23 cellular contexts compared by ENCODE assay signal in the genomic region with DNA sequence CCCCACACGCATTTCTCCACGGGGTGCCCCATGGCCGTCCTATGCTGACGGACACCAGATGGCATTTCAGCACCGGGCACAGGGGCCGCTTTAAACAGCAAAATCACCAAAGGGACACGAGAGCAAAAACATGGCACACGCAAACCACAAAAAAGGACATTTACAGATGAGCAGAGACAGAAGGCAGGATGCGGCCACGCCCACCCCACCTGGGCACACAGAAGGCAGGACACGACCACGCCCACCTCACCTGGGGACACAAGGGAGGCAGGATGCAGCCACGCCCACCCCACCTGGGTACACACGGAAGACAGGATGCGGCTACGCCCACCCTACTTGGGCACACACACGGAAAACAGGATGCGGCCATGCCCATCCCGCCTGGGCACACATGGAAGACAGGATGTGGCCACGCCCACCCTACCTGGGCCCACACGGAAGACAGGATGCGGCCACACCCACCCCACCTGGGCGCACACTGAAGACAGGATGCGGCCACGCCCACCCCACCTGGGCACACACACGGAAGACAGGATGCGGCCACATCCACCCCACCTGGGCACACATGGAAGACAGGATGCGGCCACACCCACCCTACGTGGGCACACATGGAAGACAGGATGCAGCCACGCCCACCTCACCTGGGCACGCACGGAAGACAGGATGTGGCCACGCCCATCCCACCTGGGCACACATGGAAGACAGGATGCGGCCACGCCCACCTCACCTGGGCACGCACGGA.
DNase-seq lines count a peak whose midpoint lies in the region; ATAC-seq, FAIRE-seq and TF ChIP-seq lines count a peak whose summit lies in the region.
"Had no signal": no experiment of that assay in that cellular context is flagged by ENCODE, and none has a peak within 500 bp of the region (broad histone marks: within the 10 kb centered on the region; RNA-seq: fewer than 3 reads in every experiment).

No MANE protein-coding gene starts in this region.

- peaks cover 14 to 18% of the 10 kb centered on the region in 2 donors for H3K9me3 Mint-ChIP-seq in stimulated activated naive B cell treated with anti-CD40 and anti-IgM and Interleukin-4, amounts not matched to agents 10 μg/mL and 1 μg/mL and 100 μg/mL, for 72 hours
- H3K9me3 Mint-ChIP-seq: neural crest cell had no signal

- ATAC-seq in HepG2 (no peak), right lobe of liver (no peak)
- no peak for ATAC-seq in stimulated activated naive B cell treated with anti-CD40 and anti-IgM and Interleukin-4, amounts not matched to agents 10 μg/mL and 1 μg/mL and 100 μg/mL, for 72 hours (replicated peaks)
- ATAC-seq: stimulated activated naive CD8-positive, alpha-beta T cell treated with anti-CD3 and anti-CD28 coated beads, Interleukin-15, amount 100 ng/mL, for 72 hours had no signal

- H3K4me3 ChIP-seq in HepG2 (replicated peaks in 1 of 3; ENCODE audit: insufficient read depth in 1 of 3, low read depth in 2 of 3, low read length in 3 of 3) (no peak overlapping the region), right lobe of liver (no peak overlapping the region)
- H3K4me3 ChIP-seq: hepatocyte, SJSA1 had no signal

- H2AFZ ChIP-seq in HepG2 (ENCODE audit: low read length): no peak overlapping the region
- H2AFZ ChIP-seq: hepatocyte had no signal

- H3K9ac ChIP-seq in HepG2 (ENCODE audit: insufficient read depth, low read depth, low read length): no peak overlapping the region

- DNase-seq in DMS153 (lab: John Stamatoyannopoulos, UW): peak; percentile 35
- DNase-seq in DMS153 treated with DMSO at 0.1 percent for 48 hours (lab: John Stamatoyannopoulos, UW; ENCODE audit: unreplicated experiment): no peak
- no peak for DNase-seq in HepG2 (ENCODE audit: low spot score)
- DNase-seq in right lobe of liver: no peak
- peak; percentile 11 for DNase-seq in central memory CD4-positive, alpha-beta T cell
- DNase-seq in stimulated activated naive B cell treated with anti-CD40 and anti-IgM and Interleukin-4, amounts not matched to agents 10 μg/mL and 1 μg/mL and 100 μg/mL, for 72 hours: no peak
- no peak for DNase-seq in NCI-H1417 treated with DMSO at 0.1 percent for 48 hours (lab: John Stamatoyannopoulos, UW)
- DNase-seq in medulla oblongata (ENCODE audit: extremely low spot score): no peak
- DNase-seq: activated CD4-positive, alpha-beta T cell treated with anti-CD3 and anti-CD28 coated beads for 1 hour; activated T-cell treated with anti-CD3 and anti-CD28 coated beads, Interleukin-2, amount 50 U/mL, for 1 hour; cerebellar nuclear complex; effector memory CD4-positive, alpha-beta T cell; EL; GOT3; islet precursor cell; OCI-M1; stimulated activated CD4-positive, alpha-beta T cell treated with anti-CD3 and anti-CD28 coated beads, Interleukin-15, amount 100 ng/mL, for 24 hours; stimulated activated naive CD8-positive, alpha-beta T cell treated with anti-CD3 and anti-CD28 coated beads, Interleukin-15, amount 100 ng/mL, for 72 hours; T-helper 9 cell had no signal

- H3K4me3 Mint-ChIP-seq in stimulated activated naive B cell treated with anti-CD40 and anti-IgM and Interleukin-4, amounts not matched to agents 10 μg/mL and 1 μg/mL and 100 μg/mL, for 72 hours: no peak overlapping the region
- H3K4me3 Mint-ChIP-seq: neural crest cell; stimulated activated naive CD8-positive, alpha-beta T cell treated with anti-CD3 and anti-CD28 coated beads, Interleukin-15, amount 100 ng/mL, for 72 hours had no signal

- no peak for TF ChIP-seq CTCF in HepG2 (CRISPR knock-in tag; IDR thresholded peaks at IDR 0.05)
- no peak for TF ChIP-seq CTCF in right lobe of liver (IDR thresholded peaks at IDR 0.05)

- 22% methylated on average over 8 of the region's 37 CpGs for WGBS in HepG2 (ENCODE audit: low lambda C conversion rate)
- WGBS in right lobe of liver (ENCODE audit: insufficient coverage, low coverage, low lambda C conversion rate, missing lambda C conversion rate): 30% methylated on average over 2 of the region's 37 CpGs

- H3K4me1 ChIP-seq in HepG2 (ENCODE audit: insufficient read depth, low read length) (no peaks in the 10 kb centered on the region), right lobe of liver (no peaks in the 10 kb centered on the region)
- H3K4me1 ChIP-seq: SJSA1 had no signal

- H3K27ac ChIP-seq in HepG2 (ENCODE audit: extremely low read length, insufficient read depth, low read length): no peak overlapping the region
- H3K27ac ChIP-seq in right lobe of liver: no peak overlapping the region
- H3K27ac ChIP-seq: 22Rv1, hepatocyte, SJSA1 had no signal

- CTCF ChIA-PET in HepG2 (lab: Yijun Ruan, JAX; ENCODE audit: low intra/inter-chr PET ratio, low total read pairs): no interaction called here

- TF ChIP-seq EP300 in HepG2 (IDR thresholded peaks at IDR 0.05; ENCODE audit: low read depth in 2 of 2, low read length in 2 of 2) (no peak), HepG2 (CRISPR knock-in tag; IDR thresholded peaks at IDR 0.05; ENCODE audit: borderline replicate concordance) (no peak)

- peaks cover 6 to 8% of the 10 kb centered on the region in 2 donors for H3K4me1 Mint-ChIP-seq in stimulated activated naive B cell treated with anti-CD40 and anti-IgM and Interleukin-4, amounts not matched to agents 10 μg/mL and 1 μg/mL and 100 μg/mL, for 72 hours

- no TSS peak for BruUV-seq in HepG2 (replicated peaks; lab: Mats Ljungman, UMichigan)

- TF ChIP-seq POLR2A in HepG2 (IDR thresholded peaks at IDR 0.05; ENCODE audit: insufficient read depth in 1 of 2, low read depth in 2 of 2, low read length in 2 of 2): no peak
- TF ChIP-seq POLR2A in right lobe of liver (IDR thresholded peaks at IDR 0.05): no peak

- H3K27ac Mint-ChIP-seq in stimulated activated naive B cell treated with anti-CD40 and anti-IgM and Interleukin-4, amounts not matched to agents 10 μg/mL and 1 μg/mL and 100 μg/mL, for 72 hours: peak overlapping the region; percentile 70
- H3K27ac Mint-ChIP-seq: stimulated activated naive CD8-positive, alpha-beta T cell treated with anti-CD3 and anti-CD28 coated beads, Interleukin-15, amount 100 ng/mL, for 72 hours had no signal

- FAIRE-seq in HepG2 (lab: Jason Lieb, UNC): no peak

- no peaks in the 10 kb centered on the region for H3K27me3 Mint-ChIP-seq in stimulated activated naive B cell treated with anti-CD40 and anti-IgM and Interleukin-4, amounts not matched to agents 10 μg/mL and 1 μg/mL and 100 μg/mL, for 72 hours
- H3K27me3 Mint-ChIP-seq: stimulated activated naive CD8-positive, alpha-beta T cell treated with anti-CD3 and anti-CD28 coated beads, Interleukin-15, amount 100 ng/mL, for 72 hours had no signal

- H3K4me2 ChIP-seq in HepG2 (ENCODE audit: low read depth, low read length): no peak overlapping the region
- H3K4me2 ChIP-seq: hepatocyte had no signal

- POLR2A ChIA-PET in HepG2 (lab: Yijun Ruan, JAX): no interaction called here

- H3K36me3 ChIP-seq in HepG2 (replicated peaks in 1 of 2; ENCODE audit: control insufficient read depth in 1 of 2, insufficient read depth in 2 of 2, low read length in 2 of 2): no peaks in the 10 kb centered on the region
- no peaks in the 10 kb centered on the region for H3K36me3 ChIP-seq in right lobe of liver
- H3K36me3 ChIP-seq: SJSA1 had no signal

- no peaks in the 10 kb centered on the region for H3K79me2 ChIP-seq in HepG2 (ENCODE audit: insufficient read depth, low read length)
- H3K79me2 ChIP-seq: hepatocyte had no signal

- in situ Hi-C loops in HepG2 (cut with HindIII; ENCODE audit: extremely low pct_ligation_motif_present, low pct_unique_long_range_greater_than_20kb): no loop called here

- intact Hi-C loops in HepG2 (cut with micrococcal nuclease; ENCODE audit: unreplicated experiment): no loop called here
- intact Hi-C loops in right lobe of liver (cut with DNase I): no loop called here

- H3K27me3 ChIP-seq in HepG2 (ENCODE audit: control insufficient read depth in 1 of 2, insufficient read depth in 2 of 2, low read length in 2 of 2) (peaks cover 6 to 37% of the 10 kb centered on the region in 2 experiments; a peak in 4 of 5 replicates), right lobe of liver (no peaks in the 10 kb centered on the region)
- H3K27me3 ChIP-seq: hepatocyte, SJSA1 had no signal

- no peaks in the 10 kb centered on the region for H4K20me1 ChIP-seq in HepG2 (ENCODE audit: insufficient read depth, low read length)

- H3K36me3 Mint-ChIP-seq in stimulated activated naive B cell treated with anti-CD40 and anti-IgM and Interleukin-4, amounts not matched to agents 10 μg/mL and 1 μg/mL and 100 μg/mL, for 72 hours: peaks cover 8 to 9% of the 10 kb centered on the region in 2 donors

- no peak for TF ChIP-seq RAD21 in HepG2 (CRISPR knock-in tag; IDR thresholded peaks at IDR 0.05)

- H3K9me3 ChIP-seq in HepG2 (ENCODE audit: low read length): no peaks in the 10 kb centered on the region
- no peaks in the 10 kb centered on the region for H3K9me3 ChIP-seq in right lobe of liver
- H3K9me3 ChIP-seq: SJSA1 had no signal

TF ChIP-seq in HepG2, 621 proteins besides CTCF, POLR2A, EP300 and RAD21:
- TF ChIP-seq FOSL2 (CRISPR knock-in tag; IDR thresholded peaks at IDR 0.05) (no peak), ZEB1 (IDR thresholded peaks at IDR 0.05; ENCODE audit: insufficient replicate concordance, low read depth) (peak; percentile 38)

Comparison
In these comparisons a context has a peak if more than half of its experiments do, and no peak if none do; other contexts are left out.
1. DNase-seq: peak in DMS153 (single experiment) and central memory CD4-positive, alpha-beta T cell (single experiment); none in DMS153 treated with DMSO at 0.1 percent for 48 hours (single experiment), HepG2 (single experiment), right lobe of liver (0 of 3), stimulated activated naive B cell treated with anti-CD40 and anti-IgM and Interleukin-4, amounts not matched to agents 10 μg/mL and 1 μg/mL and 100 μg/mL, for 72 hours (single experiment), NCI-H1417 treated with DMSO at 0.1 percent for 48 hours (single experiment) and medulla oblongata (single experiment).